Comparison of ENCODE assay signal across 10 cellular contexts in genomic region chr4:78923459-78924312, GRCh38. TPM values are rescaled to one million over a fixed set of nuclear protein-coding genes. Genes with fewer than 3 reads are reported as not detected.
DNase-seq lines count a peak whose midpoint lies in the region; ATAC-seq, FAIRE-seq and TF ChIP-seq lines count a peak whose summit lies in the region.
"Had no signal": no experiment of that assay in that cellular context is flagged by ENCODE, and none has a peak within 500 bp of the region (broad histone marks: within the 10 kb centered on the region; RNA-seq: fewer than 3 reads in every experiment).

No MANE protein-coding gene starts in this region.

- DNase-seq in GM12891 (ENCODE audit: insufficient read length, low spot score) (no peak), H4 (ENCODE audit: low spot score) (peak; percentile 5), RKO (ENCODE audit: low spot score) (peak; percentile 14), left lobe of liver (ENCODE audit: low spot score) (no peak), cerebellar nuclear complex (lab: John Stamatoyannopoulos, UW) (no peak), NOMO-1 treated with dmso at 0.1 percent for 144 hours (lab: John Stamatoyannopoulos, UW; ENCODE audit: unreplicated experiment) (no peak), Right ventricle myocardium superior (no peak)
- DNase-seq: NCI-H69, upper lobe of left lung had no signal

- peak; percentile 96 for ATAC-seq in left lobe of liver
- ATAC-seq in HG02588 (IDR thresholded peaks at IDR 0.05; ENCODE audit: unreplicated experiment), result no peak
- ATAC-seq in Right ventricle myocardium superior (ENCODE audit: poor library complexity), result no peak

- TF ChIP-seq POLR2A in GM12891 (IDR thresholded peaks at IDR 0.05; ENCODE audit: low read depth, low read length), result no peak

- intact Hi-C loops in Right ventricle myocardium superior (cut with DNase I), result no loop called here

- FAIRE-seq in GM12891 (lab: Jason Lieb, UNC), result peak; percentile 66

TF ChIP-seq in GM12891, 5 proteins besides CTCF, POLR2A, EP300 and RAD21:
- TF ChIP-seq PAX5 (IDR thresholded peaks at IDR 0.05; ENCODE audit: insufficient read depth, low read length, severe bottlenecking) (no peak), POU2F2 (IDR thresholded peaks at IDR 0.05; ENCODE audit: low read depth, low read length) (no peak), SPI1 (IDR thresholded peaks at IDR 0.05; ENCODE audit: low read depth, low read length) (no peak), TAF1 (IDR thresholded peaks at IDR 0.05; ENCODE audit: low read depth, low read length) (no peak), POLR2AphosphoS5 (IDR thresholded peaks at IDR 0.05; ENCODE audit: low read depth, low read length) (no peak)
TF ChIP-seq in GM12891: peak in this region for 0.

RNA-seq across cellular contexts. Expression of gene PAQR3, which starts 15.6 kb away (rescaled TPM):
- polyA plus RNA-seq in GM12891 (2012; ENCODE audit: low read depth, missing spikeins), result 1.4 TPM
- total RNA-seq in H4 (2014; rRNA removed; shearing (Covaris generic)), result 13.9 and 22.5 TPM in 2 replicates
- total RNA-seq in left lobe of liver, result 7.2 TPM
- 6.9 TPM for total RNA-seq in Right ventricle myocardium superior

Comparison
In these comparisons a context has a peak if more than half of its experiments do, and no peak if none do; other contexts are left out.
1. DNase-seq: peak in H4 (single experiment) and RKO (single experiment); none in GM12891 (single experiment), left lobe of liver (single experiment), cerebellar nuclear complex (0 of 2), NOMO-1 treated with dmso at 0.1 percent for 144 hours (single experiment) and Right ventricle myocardium superior (single experiment).